ENCODE assay signal across 8 cellular contexts in the genomic region with DNA sequence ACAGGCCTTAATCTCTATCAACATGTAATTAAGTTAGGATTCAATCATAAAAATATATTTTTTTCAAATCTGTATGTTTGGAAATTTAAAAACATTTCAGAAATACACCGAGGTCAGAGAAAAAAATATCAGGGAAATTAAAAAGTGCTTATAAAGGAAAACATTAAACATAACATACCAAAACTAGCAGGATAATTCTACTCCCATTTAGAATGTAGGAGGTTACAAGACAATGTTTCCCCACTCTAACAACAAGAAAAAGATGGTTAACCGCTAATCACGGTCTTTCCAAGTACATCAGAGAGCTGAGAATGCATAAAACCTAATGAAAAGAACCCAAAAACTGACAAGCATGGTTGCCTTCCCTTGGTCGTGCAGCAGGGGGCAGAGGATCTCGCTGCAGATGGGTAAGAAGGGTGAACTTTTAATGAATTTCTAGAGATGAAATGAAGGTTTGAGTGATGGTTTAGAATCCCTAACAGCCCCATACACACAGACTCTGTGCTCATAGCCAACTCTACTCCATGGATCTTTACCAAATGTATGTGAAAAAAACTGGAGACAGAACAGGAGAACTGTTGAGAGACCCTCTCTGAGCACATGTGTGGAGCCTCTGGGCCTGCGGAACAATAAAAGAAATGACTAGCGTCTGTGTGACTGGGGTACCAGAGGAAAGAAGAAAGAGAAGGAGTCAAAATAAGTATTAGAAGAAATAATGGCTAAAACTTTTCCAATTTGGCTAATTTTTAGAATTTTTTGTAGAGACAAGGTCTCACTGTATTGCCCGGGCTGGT. TPM values are rescaled to one million over a fixed set of nuclear protein-coding genes. Genes with fewer than 3 reads are reported as not detected.
DNase-seq lines count a peak whose midpoint lies in the region; ATAC-seq, FAIRE-seq and TF ChIP-seq lines count a peak whose summit lies in the region.

No MANE protein-coding gene starts in this region.

- H3K27me3 ChIP-seq in IMR-90 (ENCODE audit: control insufficient read depth, insufficient read depth, low read length) (peaks cover 17% of the 10 kb centered on the region), WERI-Rb-1 (ENCODE audit: insufficient read depth, low read depth, severe bottlenecking) (no peaks in the 10 kb centered on the region)

- H3K56ac ChIP-seq in IMR-90 (ENCODE audit: extremely low read depth, insufficient read depth, low read length), result no peak overlapping the region

- H2BK5ac ChIP-seq in IMR-90 (ENCODE audit: low read depth, low read length, poor library complexity, severe bottlenecking), result no peak overlapping the region

- no peaks in the 10 kb centered on the region for H3K9me3 ChIP-seq in IMR-90 (ENCODE audit: control insufficient read depth, insufficient read depth, low read length)
- no peaks in the 10 kb centered on the region for H3K9me3 ChIP-seq in WERI-Rb-1 (ENCODE audit: severe bottlenecking)

- H4K20me1 ChIP-seq in IMR-90 (ENCODE audit: insufficient read depth, low read length), result no peaks in the 10 kb centered on the region

- no peak for TF ChIP-seq POLR2A in IMR-90 (IDR thresholded peaks at IDR 0.05; ENCODE audit: low read depth, low read length)

- H3K4me2 ChIP-seq in IMR-90 (ENCODE audit: low read depth, low read length), result no peak overlapping the region

- TF ChIP-seq RAD21 in IMR-90 (IDR thresholded peaks at IDR 0.05; ENCODE audit: low read length), result peak; percentile 62

- H3K4me3 ChIP-seq in IMR-90 (ENCODE audit: insufficient read depth, low read depth, low read length) (no peak overlapping the region), WERI-Rb-1 (ENCODE audit: low read depth, low read length) (no peak overlapping the region), choroid plexus epithelial cell (ENCODE audit: low read depth, low read length) (no peak overlapping the region)

- no peak overlapping the region for H4K5ac ChIP-seq in IMR-90 (ENCODE audit: low read depth, low read length)

- H3K18ac ChIP-seq in IMR-90 (ENCODE audit: low read depth, low read length), result no peak overlapping the region

- intact Hi-C loops in IMR-90 (cut with micrococcal nuclease), result loop anchor here (1.0 to 5.0 kb wide), 2 partner anchors 24 to 226 kb away; no protein-coding TSS in a partner anchor

- ATAC-seq in IMR-90 (ENCODE audit: low read depth) (peak; percentile 89), GM21529 (IDR thresholded peaks at IDR 0.05; ENCODE audit: unreplicated experiment) (no peak), GM19455 (IDR thresholded peaks at IDR 0.05; ENCODE audit: unreplicated experiment) (no peak), omental fat pad (ENCODE audit: low FRiP score) (no peak)

- H3K4ac ChIP-seq in IMR-90 (ENCODE audit: low read depth, low read length), result no peak overlapping the region

- no peaks in the 10 kb centered on the region for H3K79me1 ChIP-seq in IMR-90 (ENCODE audit: low read depth in 1 of 2, low read length in 2 of 2)

- H3K27ac ChIP-seq in IMR-90 (ENCODE audit: insufficient read depth, low read length), result no peak overlapping the region
- no peak overlapping the region for H3K27ac ChIP-seq in WERI-Rb-1

- 92% methylated on average over 2 of the region's 8 CpGs; no CpG with 5 or more reads in 1 of the 2 experiments for WGBS in IMR-90 (ENCODE audit: extremely low coverage in 2 of 2, insufficient read length in 1 of 2), 2 experiments

- in situ Hi-C loops in IMR-90 (cut with MboI; ENCODE audit: low sequenced_read_pairs), result no loop called here

- H2BK20ac ChIP-seq in IMR-90 (ENCODE audit: low read depth, low read length), result no peak overlapping the region

- POLR2A ChIA-PET in IMR-90 (lab: Charles Lee; ENCODE audit: unreplicated experiment), result no interaction called here

- no peak overlapping the region for H3K9ac ChIP-seq in IMR-90 (ENCODE audit: low read depth, low read length)

- no peaks in the 10 kb centered on the region for H3K9me1 ChIP-seq in IMR-90 (ENCODE audit: insufficient read depth, low read length)

- H4K8ac ChIP-seq in IMR-90 (ENCODE audit: low read depth in 2 of 2, low read length in 2 of 2), result no peak overlapping the region

- TF ChIP-seq CTCF in D721Med (IDR thresholded peaks at IDR 0.05; ENCODE audit: insufficient read depth, missing control alignments) (peak; percentile 71), IMR-90 (conservative IDR thresholded peaks at IDR 0.05; ENCODE audit: low read depth, low read length) (peak; percentile 76), WERI-Rb-1 (IDR thresholded peaks at IDR 0.05; ENCODE audit: low read depth, low read length) (peak; percentile 70), choroid plexus epithelial cell (conservative IDR thresholded peaks at IDR 0.05; ENCODE audit: low read depth, low read length) (peak; percentile 97), omental fat pad (IDR thresholded peaks at IDR 0.05) (no peak)

- H3K36me3 ChIP-seq in IMR-90 (ENCODE audit: control insufficient read depth, insufficient read depth, low read length) (no peaks in the 10 kb centered on the region), WERI-Rb-1 (no peaks in the 10 kb centered on the region)

- FAIRE-seq in D721Med (lab: Jason Lieb, UNC), result no peak

- no peak overlapping the region for H2AK9ac ChIP-seq in IMR-90 (replicated peaks; ENCODE audit: low read depth, low read length, poor library complexity)

- no peak overlapping the region for H3K14ac ChIP-seq in IMR-90 (replicated peaks; ENCODE audit: low read depth, low read length)

- no peaks in the 10 kb centered on the region for H3K4me1 ChIP-seq in IMR-90 (ENCODE audit: control insufficient read depth, insufficient read depth, low read length)

- DNase-seq in D721Med (ENCODE audit: insufficient read length, low spot score) (no peak), IMR-90 (peak; percentile 52), WERI-Rb-1 (peak; percentile 18), choroid plexus epithelial cell (ENCODE audit: low read depth) (peak; percentile 79), myocyte (ENCODE audit: low read depth) (peak; percentile 40), omental fat pad (ENCODE audit: low spot score) (no peak)

- no TSS peak for BruUV-seq in IMR-90 (replicated peaks; lab: Mats Ljungman, UMichigan)

- CTCF ChIA-PET in IMR-90 (lab: Yijun Ruan, JAX), result interaction anchor here (0.6 to 1.0 kb wide), 2 partner anchors 15 to 310 kb away, joined by 3 to 5 read pairs; no protein-coding TSS in a partner anchor

- dilution Hi-C loops in IMR-90 (cut with HindIII; ENCODE audit: low sequenced_read_pairs, unreplicated experiment), result no loop called here

- no peak overlapping the region for H2AFZ ChIP-seq in IMR-90 (replicated peaks; ENCODE audit: low read length, poor library complexity)

- no peak overlapping the region for H4K91ac ChIP-seq in IMR-90 (ENCODE audit: insufficient read depth, low read depth, low read length)

- no peak overlapping the region for H2AK5ac ChIP-seq in IMR-90 (ENCODE audit: low read depth, low read length)

- H2BK120ac ChIP-seq in IMR-90 (ENCODE audit: low read depth, low read length), result no peak overlapping the region

- H2BK15ac ChIP-seq in IMR-90 (ENCODE audit: low read depth, low read length), result no peak overlapping the region

- H3K23ac ChIP-seq in IMR-90 (ENCODE audit: low read depth, low read length), result no peak overlapping the region

TF ChIP-seq in IMR-90, 13 proteins besides CTCF, POLR2A, EP300 and RAD21:
- TF ChIP-seq SMC3 (IDR thresholded peaks at IDR 0.05; ENCODE audit: low read depth, low read length), result peak; percentile 76
- TF ChIP-seq, protein P1, sequence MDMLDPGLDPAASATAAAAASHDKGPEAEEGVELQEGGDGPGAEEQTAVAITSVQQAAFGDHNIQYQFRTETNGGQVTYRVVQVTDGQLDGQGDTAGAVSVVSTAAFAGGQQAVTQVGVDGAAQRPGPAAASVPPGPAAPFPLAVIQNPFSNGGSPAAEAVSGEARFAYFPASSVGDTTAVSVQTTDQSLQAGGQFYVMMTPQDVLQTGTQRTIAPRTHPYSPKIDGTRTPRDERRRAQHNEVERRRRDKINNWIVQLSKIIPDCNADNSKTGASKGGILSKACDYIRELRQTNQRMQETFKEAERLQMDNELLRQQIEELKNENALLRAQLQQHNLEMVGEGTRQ (IDR thresholded peaks at IDR 0.05; ENCODE audit: low read depth, low read length), result no peak

RNA-seq across cellular contexts. Expression of a gene that starts 51.3 kb away (rescaled TPM):
- total RNA-seq in IMR-90 (2012; rRNA removed), result 44.3 and 49.4 TPM in 2 replicates
- 54.8 and 66.1 TPM in 2 replicates for polyA plus RNA-seq in IMR-90 (2012; rRNA removed)
- polyA plus RNA-seq in IMR-90 (2012; cell fraction: cytosol; rRNA removed), result 94.9 and 113 TPM in 2 replicates
- 45.7 and 47.0 TPM in 2 replicates for polyA plus RNA-seq in IMR-90 (2012; cell fraction: nucleus; rRNA removed; ENCODE audit: low replicate concordance)
- total RNA-seq in myocyte, result 63.7 and 73.7 TPM in 2 replicates
- polyA plus RNA-seq in myocyte (2012), result 46.4 TPM
- total RNA-seq in omental fat pad, result 100 to 1,000 TPM in 1 of 4 donors, 10 to 100 TPM in 3; 63.0 to 128 (median 93.1) TPM

Comparison
In these comparisons a context has a peak if more than half of its experiments do, and no peak if none do; other contexts are left out.
1. DNase-seq: peak in IMR-90 (single experiment), WERI-Rb-1 (single experiment), choroid plexus epithelial cell (single experiment) and myocyte (single experiment); none in D721Med (single experiment) and omental fat pad (single experiment).
2. CTCF ChIP-seq: peak in D721Med (single experiment), IMR-90 (single experiment), WERI-Rb-1 (single experiment) and choroid plexus epithelial cell (single experiment); none in omental fat pad (0 of 3).